In the genomic region with DNA sequence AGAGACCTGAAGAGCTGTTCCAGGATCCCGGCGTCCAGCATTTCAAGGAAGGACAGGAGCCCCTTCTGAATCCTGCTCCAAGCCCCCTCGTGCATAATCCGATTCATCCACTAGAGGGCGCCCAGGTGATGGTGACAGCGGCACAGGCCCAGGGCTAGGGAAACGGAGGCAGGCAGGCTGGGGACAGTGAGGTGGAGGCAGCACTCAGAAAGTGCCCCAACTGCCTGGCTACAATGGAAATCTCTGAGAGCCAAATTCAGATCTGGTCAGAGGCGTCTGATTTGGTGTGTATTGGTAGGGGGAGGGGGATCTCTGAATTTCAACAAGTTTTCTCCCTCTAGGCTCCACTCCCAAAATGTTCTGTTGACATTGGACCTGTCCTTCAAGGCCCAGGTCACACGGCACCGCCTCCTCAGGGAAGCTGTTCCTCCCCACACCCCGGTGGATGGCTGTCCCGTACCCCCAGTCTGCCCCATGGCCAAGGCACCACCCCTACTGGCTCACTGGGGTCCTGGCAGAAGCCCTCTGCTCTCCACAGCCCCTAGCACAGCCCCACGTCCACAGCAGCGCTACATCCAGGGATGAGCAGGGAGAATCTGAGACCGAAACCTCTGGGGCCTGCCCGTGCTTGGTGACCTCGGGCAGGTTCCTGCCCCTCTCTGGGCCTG, we compare ENCODE assay signal across 1 cellular context.
TF ChIP-seq lines count a peak whose summit lies in the region.

No MANE protein-coding gene starts in this region.

TF ChIP-seq in K562, 482 proteins besides CTCF, POLR2A, EP300 and RAD21 (continued from another document):
- TF ChIP-seq ZBTB7A (IDR thresholded peaks at IDR 0.05; ENCODE audit: borderline replicate concordance, control insufficient read depth, low read depth, low read length) (0 out of 2 replicates have a peak, but pooled peaks have one; percentile 20), RBM22 (IDR thresholded peaks at IDR 0.05; ENCODE audit: low read depth, low read length, poor library complexity, severe bottlenecking) (no peak), KLF10 (CRISPR knock-in tag; IDR thresholded peaks at IDR 0.05) (no peak), CC2D1A (IDR thresholded peaks at IDR 0.05) (no peak), SMC3 (conservative IDR thresholded peaks at IDR 0.05; ENCODE audit: insufficient read depth, low read depth, low read length) (0 out of 2 replicates have a peak, but pooled peaks have one; percentile 31), CCAR2 (IDR thresholded peaks at IDR 0.05; ENCODE audit: low read depth, low read length) (no peak), ZNF764 (CRISPR knock-in tag; IDR thresholded peaks at IDR 0.05; ENCODE audit: low read depth) (no peak)
- TF ChIP-seq, protein P1, sequence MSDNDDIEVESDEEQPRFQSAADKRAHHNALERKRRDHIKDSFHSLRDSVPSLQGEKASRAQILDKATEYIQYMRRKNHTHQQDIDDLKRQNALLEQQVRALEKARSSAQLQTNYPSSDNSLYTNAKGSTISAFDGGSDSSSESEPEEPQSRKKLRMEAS (CRISPR knock-in tag; IDR thresholded peaks at IDR 0.05), result no peak
- TF ChIP-seq, protein P2, sequence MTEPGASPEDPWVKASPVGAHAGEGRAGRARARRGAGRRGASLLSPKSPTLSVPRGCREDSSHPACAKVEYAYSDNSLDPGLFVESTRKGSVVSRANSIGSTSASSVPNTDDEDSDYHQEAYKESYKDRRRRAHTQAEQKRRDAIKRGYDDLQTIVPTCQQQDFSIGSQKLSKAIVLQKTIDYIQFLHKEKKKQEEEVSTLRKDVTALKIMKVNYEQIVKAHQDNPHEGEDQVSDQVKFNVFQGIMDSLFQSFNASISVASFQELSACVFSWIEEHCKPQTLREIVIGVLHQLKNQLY (CRISPR knock-in tag; conservative IDR thresholded peaks at IDR 0.05), result no peak
- TF ChIP-seq, protein P3, sequence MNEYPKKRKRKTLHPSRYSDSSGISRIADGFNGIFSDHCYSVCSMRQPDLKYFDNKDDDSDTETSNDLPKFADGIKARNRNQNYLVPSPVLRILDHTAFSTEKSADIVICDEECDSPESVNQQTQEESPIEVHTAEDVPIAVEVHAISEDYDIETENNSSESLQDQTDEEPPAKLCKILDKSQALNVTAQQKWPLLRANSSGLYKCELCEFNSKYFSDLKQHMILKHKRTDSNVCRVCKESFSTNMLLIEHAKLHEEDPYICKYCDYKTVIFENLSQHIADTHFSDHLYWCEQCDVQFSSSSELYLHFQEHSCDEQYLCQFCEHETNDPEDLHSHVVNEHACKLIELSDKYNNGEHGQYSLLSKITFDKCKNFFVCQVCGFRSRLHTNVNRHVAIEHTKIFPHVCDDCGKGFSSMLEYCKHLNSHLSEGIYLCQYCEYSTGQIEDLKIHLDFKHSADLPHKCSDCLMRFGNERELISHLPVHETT (CRISPR knock-in tag; conservative IDR thresholded peaks at IDR 0.05 in 1 of 2, IDR thresholded peaks at IDR 0.05 in 1 of 2), result no peak
- TF ChIP-seq, protein P4, sequence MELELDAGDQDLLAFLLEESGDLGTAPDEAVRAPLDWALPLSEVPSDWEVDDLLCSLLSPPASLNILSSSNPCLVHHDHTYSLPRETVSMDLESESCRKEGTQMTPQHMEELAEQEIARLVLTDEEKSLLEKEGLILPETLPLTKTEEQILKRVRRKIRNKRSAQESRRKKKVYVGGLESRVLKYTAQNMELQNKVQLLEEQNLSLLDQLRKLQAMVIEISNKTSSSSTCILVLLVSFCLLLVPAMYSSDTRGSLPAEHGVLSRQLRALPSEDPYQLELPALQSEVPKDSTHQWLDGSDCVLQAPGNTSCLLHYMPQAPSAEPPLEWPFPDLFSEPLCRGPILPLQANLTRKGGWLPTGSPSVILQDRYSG (tag; conservative IDR thresholded peaks at IDR 0.05; ENCODE audit: low read depth), result no peak
TF ChIP-seq in K562: peak in this region for 4.
